Comparison of ENCODE assay signal across 25 cellular contexts in genomic region chr9:123260340-123260739, GRCh38.
"Had no signal": no experiment of that assay in that cellular context is flagged by ENCODE, and none has a peak within 500 bp of the region (broad histone marks: within the 10 kb centered on the region; RNA-seq: fewer than 3 reads in every experiment).

No MANE protein-coding gene starts in this region.

- H3K4me1 ChIP-seq: breast epithelium, SJSA1 had no signal

- DNase-seq: activated CD4-positive, alpha-beta T cell treated with anti-CD3 and anti-CD28 coated beads for 48 hours; activated CD4-positive, alpha-beta T cell treated with anti-CD3 and anti-CD28 coated beads, Interleukin-2, amount 50 U/mL, for 4 hours; activated CD4-positive, CD25-positive, alpha-beta regulatory T cell treated with anti-CD3 and anti-CD28 coated beads, Interleukin-2, amount 50 U/mL, for 72 hours; activated CD8-positive, alpha-beta memory T cell treated with anti-CD3 and anti-CD28 coated beads, Interleukin-2, amount 50 U/mL, for 48 hours; activated CD8-positive, alpha-beta T cell treated with anti-CD3 and anti-CD28 coated beads, Interleukin-2, amount 10 ng/mL, durations not matched to agents 7 days and 5 days; activated naive CD4-positive, alpha-beta T cell treated with anti-CD3 and anti-CD28 coated beads, Interleukin-2, amount 50 U/mL, for 16 hours; activated T-cell treated with anti-CD3 and anti-CD28 coated beads, Interleukin-2, amount 50 U/mL, for 1 hour; aorta; caudate nucleus; NCI-H1092; NCI-H1417; NCI-H2029; NCI-H2107; NCI-H2171 treated with DMSO at 0.1 percent for 48 hours; NCI-H226; NCI-H526; NCI-H774; PC-3; SHP77 had no signal

- H3K36me3 ChIP-seq: breast epithelium, SJSA1 had no signal

- H3K9me3 Mint-ChIP-seq: T-helper 1 cell treated with Interleukin-12 subunit alpha and Interleukin-12 subunit beta and Interleukin-4 antibody, amounts not matched to agents 30 μg/mL and 1 μg/mL, for 36 hours had no signal

- H3K4me3 ChIP-seq: breast epithelium, SJSA1 had no signal

- H3K9me3 ChIP-seq: breast epithelium, SJSA1 had no signal

- H3K4me3 Mint-ChIP-seq: activated CD8-positive, alpha-beta T cell treated with anti-CD3 and anti-CD28 coated beads, Interleukin-2, amount 10 ng/mL, durations not matched to agents 7 days and 5 days; T-helper 1 cell treated with Interleukin-12 subunit alpha and Interleukin-12 subunit beta and Interleukin-4 antibody, amounts not matched to agents 30 μg/mL and 1 μg/mL, for 36 hours; WTC11 had no signal

- FAIRE-seq: RCC 7860 had no signal

- H3K27ac Mint-ChIP-seq: activated CD8-positive, alpha-beta T cell treated with anti-CD3 and anti-CD28 coated beads, Interleukin-2, amount 10 ng/mL, durations not matched to agents 7 days and 5 days; T-helper 1 cell treated with Interleukin-12 subunit alpha and Interleukin-12 subunit beta and Interleukin-4 antibody, amounts not matched to agents 30 μg/mL and 1 μg/mL, for 36 hours had no signal

- H3K27me3 ChIP-seq: breast epithelium had no signal

- ATAC-seq: activated CD8-positive, alpha-beta T cell treated with anti-CD3 and anti-CD28 coated beads, Interleukin-2, amount 10 ng/mL, durations not matched to agents 7 days and 5 days; PC-3; SK-N-SH treated with all-trans-retinoic acid at 6 μM for 48 hours; WTC11 had no signal

- H3K27ac ChIP-seq: breast epithelium, SJSA1 had no signal

- H3K36me3 Mint-ChIP-seq: WTC11 had no signal
